In the genomic region with DNA sequence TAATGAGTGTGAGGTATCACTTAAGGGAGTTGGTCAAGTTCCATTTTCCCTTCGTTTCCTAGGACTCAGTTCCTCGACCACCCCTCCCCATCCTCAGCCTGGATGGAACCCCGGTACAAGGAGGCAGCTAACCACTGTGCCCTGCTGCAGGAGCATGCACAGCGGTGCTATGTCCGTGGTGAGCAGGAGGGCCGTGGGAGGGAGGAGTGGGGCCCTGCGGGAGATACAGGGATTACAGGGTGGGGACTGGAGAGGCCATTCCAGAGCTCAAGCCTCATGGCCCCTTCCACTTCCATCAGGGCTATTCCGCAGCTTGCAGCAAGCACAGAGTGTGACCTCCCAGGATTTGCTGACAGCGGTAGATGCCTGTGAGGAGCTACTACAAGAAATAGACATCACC, we compare ENCODE assay signal across 24 cellular contexts.
"Had no signal": no experiment of that assay in that cellular context is flagged by ENCODE, and none has a peak within 500 bp of the region (broad histone marks: within the 10 kb centered on the region; RNA-seq: fewer than 3 reads in every experiment).

No MANE protein-coding gene starts in this region.

- H3K27ac ChIP-seq: colonic mucosa, foreskin keratinocyte, left ventricle myocardium inferior, neutrophil, ovary, suprapubic skin, uterus had no signal

- H3K27ac Mint-ChIP-seq: nephron progenitor cell; progenitor cell of endocrine pancreas; stimulated activated effector memory CD8-positive, alpha-beta T cell treated with anti-CD3 and anti-CD28 coated beads, Interleukin-12 subunit alpha, Interleukin-12 subunit beta, amount 100 ng/mL, for 72 hours; type B pancreatic cell had no signal

- H3K9me3 ChIP-seq: colonic mucosa, left ventricle myocardium inferior, neutrophil, ovary, suprapubic skin, thyroid gland, uterus had no signal

- H3K27me3 Mint-ChIP-seq: naive thymus-derived CD4-positive, alpha-beta T cell; progenitor cell of endocrine pancreas; type B pancreatic cell had no signal

- H3K9me3 Mint-ChIP-seq: endodermal cell; immature natural killer cell; naive thymus-derived CD4-positive, alpha-beta T cell; nephron progenitor cell; stimulated activated effector memory CD8-positive, alpha-beta T cell treated with anti-CD3 and anti-CD28 coated beads, Interleukin-12 subunit alpha, Interleukin-12 subunit beta, amount 100 ng/mL, for 72 hours; type B pancreatic cell had no signal

- H3K27me3 ChIP-seq: colonic mucosa, foreskin keratinocyte, neutrophil, ovary, suprapubic skin, thyroid gland, uterus had no signal

- H3K4me1 ChIP-seq: colonic mucosa, foreskin keratinocyte, left ventricle myocardium inferior, suprapubic skin, uterus had no signal

- H3K36me3 ChIP-seq: ovary, uterus had no signal

- H3K4me3 Mint-ChIP-seq: endodermal cell; immature natural killer cell; naive thymus-derived CD4-positive, alpha-beta T cell; nephron progenitor cell; stimulated activated effector memory CD8-positive, alpha-beta T cell treated with anti-CD3 and anti-CD28 coated beads, Interleukin-12 subunit alpha, Interleukin-12 subunit beta, amount 100 ng/mL, for 72 hours; type B pancreatic cell had no signal

- H3K4me1 Mint-ChIP-seq: endodermal cell, nephron progenitor cell had no signal

- H3K4me3 ChIP-seq: colonic mucosa, left ventricle myocardium inferior, lung, ovary, smooth muscle cell, suprapubic skin, thyroid gland, uterus had no signal

- DNase-seq: colonic mucosa; effector CD4-positive, alpha-beta T cell; endodermal cell; erythroblast; foreskin keratinocyte; immature natural killer cell; left cardiac atrium; left ventricle myocardium inferior; naive thymus-derived CD4-positive, alpha-beta T cell; nephron progenitor cell; ovary; right cardiac atrium; stimulated activated CD4-positive, alpha-beta T cell treated with anti-CD3 and anti-CD28 coated beads, Interleukin-4, amount 100 ng/mL, for 1 hour; stimulated activated CD8-positive, alpha-beta memory T cell treated with anti-CD3 and anti-CD28 coated beads, Interleukin-4, amount 100 ng/mL, for 48 hours; stimulated activated naive CD8-positive, alpha-beta T cell treated with anti-CD3 and anti-CD28 coated beads, Interleukin-15, Interleukin-2, amounts not matched to agents 100 U/mL and 50 U/mL, for 24 hours; uterus had no signal

- ATAC-seq: foreskin keratinocyte; left cardiac atrium; naive thymus-derived CD4-positive, alpha-beta T cell; right cardiac atrium; stimulated activated effector memory CD8-positive, alpha-beta T cell treated with anti-CD3 and anti-CD28 coated beads, Interleukin-12 subunit alpha, Interleukin-12 subunit beta, amount 100 ng/mL, for 72 hours; stimulated activated naive CD8-positive, alpha-beta T cell treated with anti-CD3 and anti-CD28 coated beads, Interleukin-15, Interleukin-2, amounts not matched to agents 100 U/mL and 50 U/mL, for 24 hours had no signal
